ENCODE assay signal across 8 cellular contexts in the genomic region with DNA sequence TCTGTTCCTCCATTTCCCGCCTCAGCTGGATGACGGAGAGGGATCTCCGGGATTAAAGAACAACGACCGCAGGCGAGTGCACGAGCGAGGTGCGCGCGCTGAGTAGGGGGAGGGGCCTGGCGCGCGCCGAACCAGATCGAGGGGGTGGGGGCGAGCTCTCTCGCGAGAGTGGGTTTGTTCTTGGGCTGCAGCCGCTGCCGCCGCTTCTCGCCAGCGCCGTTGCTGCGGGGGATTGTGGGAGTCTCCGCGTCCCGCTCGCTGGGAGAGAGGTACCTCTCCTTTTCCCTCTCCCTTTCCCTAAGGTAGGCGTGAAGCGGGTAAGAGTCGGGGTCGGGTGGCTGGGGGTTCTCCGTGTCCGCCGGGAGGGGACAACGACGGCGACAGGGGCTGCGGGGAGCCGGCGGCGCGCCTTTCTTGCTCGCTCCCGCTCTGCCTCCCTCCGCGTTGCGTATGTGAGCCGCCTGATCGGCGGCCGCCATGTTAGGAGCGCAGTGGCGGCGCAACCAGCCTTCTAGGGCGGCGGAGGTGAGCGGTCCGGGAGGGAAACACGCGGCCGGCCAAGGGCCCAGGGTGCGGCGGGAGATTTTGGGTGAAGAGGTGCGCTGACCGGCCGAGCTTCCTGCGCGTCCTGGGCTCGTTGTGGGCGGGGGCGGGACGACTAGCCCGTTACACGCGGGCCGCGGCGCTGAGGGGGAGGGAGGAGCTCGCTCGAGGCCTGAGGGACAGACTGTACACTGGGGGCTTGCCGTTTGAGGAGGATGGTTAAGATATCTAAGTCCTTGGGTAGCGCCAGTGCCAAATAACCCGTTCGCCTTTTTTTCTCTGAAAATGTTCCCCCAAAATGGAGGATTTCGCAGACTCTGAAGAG. TPM values are rescaled to one million over a fixed set of nuclear protein-coding genes. Genes with fewer than 3 reads are reported as not detected.
DNase-seq lines count a peak whose midpoint lies in the region; ATAC-seq and TF ChIP-seq lines count a peak whose summit lies in the region.

Gene MATR3 (plus strand): TSS at position 237 of the 868 bp plus-strand sequence. CDS start 13,676 bp downstream, outside the sequence.

- H3K27ac ChIP-seq in left ventricle myocardium inferior (replicated peaks) (peak within 1 kb of the TSS; percentile 99), prostate gland (peak within 1 kb of the TSS; percentile 98 to 100), urinary bladder (ENCODE audit: low read depth) (peak within 1 kb of the TSS; percentile 100)

- ATAC-seq in HG02884 (IDR thresholded peaks at IDR 0.05; ENCODE audit: unreplicated experiment) (peak; percentile 69), T-helper 17 cell (peak; percentile 89)

- TF ChIP-seq POLR2A in prostate gland (IDR thresholded peaks at IDR 0.05), result peak; percentile 96

- H3K4me1 ChIP-seq in left ventricle myocardium inferior (peaks cover 56% of the 10 kb centered on the region), prostate gland (replicated peaks) (peaks cover 2% of the 10 kb centered on the region), urinary bladder (ENCODE audit: insufficient read depth) (peaks cover 1% of the 10 kb centered on the region)

- H3K27ac Mint-ChIP-seq in T-helper 17 cell, result peak within 1 kb of the TSS; percentile 96

- no peaks in the 10 kb centered on the region for H3K27me3 Mint-ChIP-seq in T-helper 17 cell

- in situ Hi-C loops in GM13976 (cut with MboI; ENCODE audit: low sequenced_read_pairs, unreplicated experiment), result no loop called here

- H3K36me3 ChIP-seq in left ventricle myocardium inferior (no peaks in the 10 kb centered on the region), prostate gland (no peaks in the 10 kb centered on the region), urinary bladder (ENCODE audit: insufficient read depth) (no peaks in the 10 kb centered on the region)

- no peak for TF ChIP-seq CTCF in GM13976 (IDR thresholded peaks at IDR 0.05; ENCODE audit: borderline replicate concordance, control extremely low read depth, extremely low read depth, insufficient read depth, missing control alignments)
- TF ChIP-seq CTCF in left ventricle myocardium inferior (IDR thresholded peaks at IDR 0.05; ENCODE audit: borderline replicate concordance), result no peak
- peak in 2 of 4 experiments; percentile 7 to 24 for TF ChIP-seq CTCF in prostate gland (IDR thresholded peaks at IDR 0.05)

- intact Hi-C loops in left ventricle myocardium inferior (cut with micrococcal nuclease) (no loop called here), prostate gland (cut with DNase I) (loop anchor here (5.0 kb wide), 1 partner anchor 49 kb away; the partner anchor contains the start of gene PAIP2)

- under 1% methylated on average over 88 of the region's 88 CpGs for WGBS in prostate gland
- WGBS in urinary bladder, result under 1% methylated on average over 88 of the region's 88 CpGs

- peaks cover 36% of the 10 kb centered on the region for H3K4me1 Mint-ChIP-seq in T-helper 17 cell

- H3K36me3 Mint-ChIP-seq in T-helper 17 cell (ENCODE audit: low read depth), result no peaks in the 10 kb centered on the region

- peak within 1 kb of the TSS; percentile 96 for H3K4me3 Mint-ChIP-seq in T-helper 17 cell

- no peaks in the 10 kb centered on the region for H3K9me3 ChIP-seq in T-helper 17 cell (ENCODE audit: control insufficient read depth, low read length, poor library complexity, severe bottlenecking)
- no peaks in the 10 kb centered on the region for H3K9me3 ChIP-seq in left ventricle myocardium inferior (replicated peaks)
- no peaks in the 10 kb centered on the region for H3K9me3 ChIP-seq in prostate gland

- peak; percentile 95 for DNase-seq in GM13976 (ENCODE audit: low spot score)
- peak; percentile 87 for DNase-seq in NCI-H1694 treated with DMSO at 0.1 percent for 48 hours (lab: John Stamatoyannopoulos, UW)
- DNase-seq in T-helper 17 cell, result peak; percentile 87 to 88 (median 87)
- peak; percentile 64 to 97 (median 89) for DNase-seq in amygdala (lab: John Stamatoyannopoulos, UW)
- DNase-seq in left ventricle myocardium inferior, result peak; percentile 97
- DNase-seq in prostate gland (ENCODE audit: low spot score), result peak; percentile 95

- H3K27me3 ChIP-seq in left ventricle myocardium inferior (ENCODE audit: low read depth) (no peaks in the 10 kb centered on the region), prostate gland (replicated peaks; ENCODE audit: insufficient read depth) (no peaks in the 10 kb centered on the region)

- H3K4me3 ChIP-seq in left ventricle myocardium inferior (peak within 1 kb of the TSS; percentile 92), prostate gland (peak within 1 kb of the TSS; percentile 67 to 74), urinary bladder (ENCODE audit: low read depth, low read length) (peak within 1 kb of the TSS; percentile 84)

RNA-seq across cellular contexts. Expression of gene MATR3, which starts in this region (rescaled TPM):
- total RNA-seq in T-helper 17 cell (100 to 1,000 TPM; 318 to 325 TPM), left ventricle myocardium inferior (121 TPM), prostate gland (100 to 1,000 TPM; 192 to 207 TPM), urinary bladder (454 TPM)
- 163 TPM for polyA plus RNA-seq in urinary bladder

Comparison
In these comparisons a context has a peak if more than half of its experiments do, and no peak if none do; other contexts are left out.
1. Peak in every context shown above with its lines: DNase-seq, ATAC-seq, H3K4me3 ChIP-seq and H3K27ac ChIP-seq.